ENCODE assay signal across 2 cellular contexts in genomic region chr17:32684087-32684828, GRCh38.
TF ChIP-seq lines count a peak whose summit lies in the region.

No MANE protein-coding gene starts in this region.

TF ChIP-seq in WTC11, 78 proteins besides CTCF, POLR2A, EP300 and RAD21 (continued from another document):
- TF ChIP-seq ERG (CRISPR knock-in tag; IDR thresholded peaks at IDR 0.05) (no peak), E2F1 (CRISPR knock-in tag; IDR thresholded peaks at IDR 0.05) (no peak), SMAD4 (CRISPR knock-in tag; IDR thresholded peaks at IDR 0.05) (no peak), E2F4 (CRISPR knock-in tag; IDR thresholded peaks at IDR 0.05; ENCODE audit: borderline replicate concordance, low read depth) (no peak), ZNF232 (CRISPR knock-in tag; IDR thresholded peaks at IDR 0.05) (no peak), ETV6 (CRISPR knock-in tag; IDR thresholded peaks at IDR 0.05) (no peak), NFE2L1 (CRISPR knock-in tag; IDR thresholded peaks at IDR 0.05) (no peak), ZNF671 (CRISPR knock-in tag; IDR thresholded peaks at IDR 0.05) (no peak), RELA (CRISPR knock-in tag; IDR thresholded peaks at IDR 0.05; ENCODE audit: borderline replicate concordance) (no peak), ZBTB43 (CRISPR knock-in tag; IDR thresholded peaks at IDR 0.05) (no peak), IRF1 (CRISPR knock-in tag; IDR thresholded peaks at IDR 0.05) (no peak)
TF ChIP-seq in WTC11: peak in this region for 0.

TF ChIP-seq in SK-N-SH treated with all-trans-retinoic acid at 6 μM for 48 hours, 23 proteins besides CTCF, POLR2A, EP300 and RAD21 (continued from another document):
- TF ChIP-seq ARNTL (CRISPR knock-in tag; IDR thresholded peaks at IDR 0.05; ENCODE audit: borderline replicate concordance, low read depth) (no peak), TCF4 (CRISPR knock-in tag; IDR thresholded peaks at IDR 0.05; ENCODE audit: borderline replicate concordance) (no peak), OSR1 (CRISPR knock-in tag; IDR thresholded peaks at IDR 0.05) (no peak), POU6F1 (CRISPR knock-in tag; IDR thresholded peaks at IDR 0.05; ENCODE audit: borderline replicate concordance, low read depth) (no peak), ISL1 (CRISPR knock-in tag; IDR thresholded peaks at IDR 0.05) (no peak), ZFP30 (CRISPR knock-in tag; IDR thresholded peaks at IDR 0.05) (no peak)
